Comparison of ENCODE assay signal across 1 cellular context in the genomic region with DNA sequence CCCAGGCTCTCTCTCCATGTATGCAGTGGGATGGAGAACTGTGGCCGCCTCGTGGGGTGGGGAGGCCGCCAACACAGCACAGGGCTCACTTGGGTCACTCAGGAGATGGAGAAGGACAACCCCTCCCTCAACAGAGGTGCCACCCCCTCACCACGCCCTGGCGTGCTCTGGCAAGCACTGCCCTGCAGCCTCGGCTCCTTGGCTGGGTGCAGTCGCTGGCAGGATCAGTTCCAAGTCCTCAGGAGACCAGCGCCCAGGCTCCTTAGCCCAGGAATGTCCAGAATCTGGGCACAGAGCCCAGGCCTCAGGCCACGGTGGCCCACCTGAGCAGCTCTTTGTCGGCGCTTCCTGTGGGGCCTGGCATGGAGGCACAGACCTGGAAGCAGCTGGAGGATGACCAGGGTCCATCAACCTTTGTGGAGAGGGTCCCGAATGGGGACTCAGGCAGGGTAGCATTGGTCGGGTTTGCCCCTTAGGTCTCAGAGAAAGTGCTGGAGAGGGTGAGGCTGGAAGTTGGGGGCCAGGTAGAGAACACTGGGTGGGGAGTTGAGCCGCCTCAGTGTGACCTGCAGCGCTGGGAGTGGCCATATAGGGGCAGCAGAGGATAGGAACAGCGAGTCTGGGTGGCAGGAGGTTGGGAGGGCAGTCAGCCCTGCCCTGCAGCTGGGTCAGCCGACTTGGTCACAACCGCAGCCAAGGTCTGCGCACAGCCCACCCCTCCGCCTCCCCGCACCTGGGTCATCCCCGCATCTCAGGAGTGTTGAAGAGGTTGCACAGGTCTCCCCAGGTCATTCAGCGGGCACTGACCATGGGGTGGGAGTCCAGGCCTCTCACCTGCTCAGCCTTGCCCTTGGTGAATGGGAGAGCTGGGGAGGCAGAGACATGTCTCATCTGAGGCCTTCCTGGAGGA.
TF ChIP-seq lines count a peak whose summit lies in the region.

No MANE protein-coding gene starts in this region.

TF ChIP-seq in endothelial cell of umbilical vein, 7 proteins besides CTCF, POLR2A, EP300 and RAD21:
- no peak for TF ChIP-seq FOS (IDR thresholded peaks at IDR 0.05; ENCODE audit: borderline replicate concordance, insufficient read depth, low read length)
TF ChIP-seq in endothelial cell of umbilical vein: peak in this region for 0.
